ENCODE assay signal across 8 cellular contexts in genomic region chr11:59095225-59095624, GRCh38.
DNase-seq lines count a peak whose midpoint lies in the region; ATAC-seq and TF ChIP-seq lines count a peak whose summit lies in the region.
"Not testable (repeated sequence)": the region's sequence is repeated elsewhere in the genome, so short reads cannot be mapped to it uniquely, and the experiment has no call there.

No MANE protein-coding gene starts in this region.

- not testable (repeated sequence) for H3K9me3 Mint-ChIP-seq in memory B cell

- H3K9me2 ChIP-seq in OCI-LY1 (ENCODE audit: low read depth, low read length), result not testable (repeated sequence)

- peaks cover 44% of the 10 kb centered on the region for H3K4me1 Mint-ChIP-seq in memory B cell

- H3K4me3 Mint-ChIP-seq in memory B cell, result peak overlapping the region; percentile 11

- H2AFZ ChIP-seq in OCI-LY1 (ENCODE audit: low read length), result not testable (repeated sequence)

- H3K9me3 ChIP-seq in OCI-LY1 (ENCODE audit: low read length), result not testable (repeated sequence)

- H3K27me3 ChIP-seq in OCI-LY1 (ENCODE audit: insufficient read depth, low read length), result not testable (repeated sequence)

- peak overlapping the region; percentile 98 for H3K27ac ChIP-seq in OCI-LY1 (ENCODE audit: low read depth, low read length, poor library complexity, severe bottlenecking)

- ATAC-seq in GM18907 (IDR thresholded peaks at IDR 0.05; ENCODE audit: unreplicated experiment) (peak; percentile 91), GM21360 (IDR thresholded peaks at IDR 0.05; ENCODE audit: unreplicated experiment) (peak; percentile 80), HG02571 (IDR thresholded peaks at IDR 0.05; ENCODE audit: unreplicated experiment) (peak; percentile 74), HG03045 (IDR thresholded peaks at IDR 0.05; ENCODE audit: unreplicated experiment) (peak; percentile 50), HG03460 (IDR thresholded peaks at IDR 0.05; ENCODE audit: unreplicated experiment) (peak; percentile 74), memory B cell (ENCODE audit: low read depth) (peak; percentile 89)

- not testable (repeated sequence) for H3K27me3 Mint-ChIP-seq in memory B cell

- H4K20me1 ChIP-seq in OCI-LY1 (ENCODE audit: insufficient read depth, low read length), result not testable (repeated sequence)

- not testable (repeated sequence) for TF ChIP-seq CTCF in GM12865 (IDR thresholded peaks at IDR 0.05; ENCODE audit: insufficient read depth, low read depth, low read length, missing control alignments); OCI-LY1 (IDR thresholded peaks at IDR 0.05; ENCODE audit: low read length)

- H3K36me3 Mint-ChIP-seq in memory B cell, result peaks cover 30% of the 10 kb centered on the region

- peaks cover 76% of the 10 kb centered on the region for H3K36me3 ChIP-seq in OCI-LY1 (ENCODE audit: insufficient read depth, low read length)

- H3K27ac Mint-ChIP-seq in memory B cell, result peak overlapping the region; percentile 80

- H3F3A ChIP-seq in OCI-LY1 (ENCODE audit: insufficient read depth, low read length), result not testable (repeated sequence)

- peak overlapping the region; percentile 27; the same call in 1 of the 2 replicates for H3K9ac ChIP-seq in OCI-LY1 (ENCODE audit: low read length)

- peaks cover 16% of the 10 kb centered on the region for H3K79me2 ChIP-seq in OCI-LY1 (ENCODE audit: insufficient read depth, low read length)

- H3K4me1 ChIP-seq in OCI-LY1 (ENCODE audit: insufficient read depth, low read length, severe bottlenecking), result peaks cover 58% of the 10 kb centered on the region

- H3K4me3 ChIP-seq in GM12865 (ENCODE audit: low read depth, low read length), result not testable (repeated sequence)
- peak overlapping the region; percentile 83 for H3K4me3 ChIP-seq in OCI-LY1 (ENCODE audit: low read depth, low read length, poor library complexity, severe bottlenecking)

- DNase-seq in GM12865 (ENCODE audit: low read depth) (peak; percentile 46), memory B cell (ENCODE audit: low spot score in 2 of 2) (peak in 1 of 2 donors; percentile 35)

- peak overlapping the region; percentile 98; the same call in 1 of the 2 replicates for H3K4me2 ChIP-seq in OCI-LY1 (ENCODE audit: low read length)
